Comparison of ENCODE assay signal across 31 cellular contexts in the genomic region with DNA sequence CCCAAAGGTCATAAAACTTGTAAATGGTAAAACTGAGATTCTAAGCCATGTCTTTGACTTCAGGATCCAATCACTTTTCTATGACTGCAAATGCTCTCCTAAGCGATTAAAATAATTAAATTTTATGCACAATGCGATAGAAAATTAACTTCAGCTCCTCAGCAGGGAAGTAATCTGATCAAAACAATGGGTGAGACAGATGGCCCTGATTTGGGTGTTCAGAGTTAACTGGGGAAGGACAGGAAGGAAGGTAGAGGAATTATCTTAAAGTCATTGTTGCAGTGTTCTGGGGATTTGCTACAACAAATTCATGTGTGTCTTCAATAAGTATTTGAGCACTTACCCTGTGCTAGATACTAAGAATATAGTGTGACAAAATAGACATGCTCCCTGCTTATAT.
"Had no signal": no experiment of that assay in that cellular context is flagged by ENCODE, and none has a peak within 500 bp of the region (broad histone marks: within the 10 kb centered on the region; RNA-seq: fewer than 3 reads in every experiment).

No MANE protein-coding gene starts in this region.

- H3K4me1 Mint-ChIP-seq: activated CD4-positive, alpha-beta T cell treated with anti-CD3 and anti-CD28 coated beads, Interleukin-2, amount 10 ng/mL, durations not matched to agents 24 days and 14 days; activated naive CD4-positive, alpha-beta T cell treated with anti-CD3 and anti-CD28 coated beads, Interleukin-2, amount 50 U/mL, for 24 hours; activated naive CD8-positive, alpha-beta T cell treated with anti-CD3 and anti-CD28 coated beads, Interleukin-2, amount 10 ng/mL, durations not matched to agents 7 days and 5 days; central memory CD8-positive, alpha-beta T cell had no signal

- H3K4me3 Mint-ChIP-seq: activated CD4-positive, alpha-beta T cell treated with anti-CD3 and anti-CD28 coated beads, Interleukin-2, amount 10 ng/mL, durations not matched to agents 24 days and 14 days; activated CD8-positive, alpha-beta T cell treated with anti-CD3 and anti-CD28 coated beads, Interleukin-2, amount 10 ng/mL, durations not matched to agents 7 days and 5 days; activated naive CD4-positive, alpha-beta T cell treated with anti-CD3 and anti-CD28 coated beads, Interleukin-2, amount 50 U/mL, for 24 hours; activated naive CD8-positive, alpha-beta T cell treated with anti-CD3 and anti-CD28 coated beads, Interleukin-2, amount 10 ng/mL, durations not matched to agents 7 days and 5 days; activated T-cell treated with anti-CD3 and anti-CD28 coated beads, Interleukin-2, amount 50 U/mL, for 24 hours; central memory CD8-positive, alpha-beta T cell had no signal

- H3K36me3 ChIP-seq: ascending aorta, cardiac muscle cell, SJCRH30 had no signal

- H3K27me3 ChIP-seq: ascending aorta, cardiac muscle cell, SJCRH30 had no signal

- DNase-seq: activated CD4-positive, alpha-beta T cell treated with anti-CD3 and anti-CD28 coated beads, Interleukin-2, amount 10 ng/mL, durations not matched to agents 24 days and 14 days; activated CD4-positive, alpha-beta T cell treated with anti-CD3 and anti-CD28 coated beads, Interleukin-2, amount 50 U/mL, for 48 hours; activated CD8-positive, alpha-beta T cell treated with anti-CD3 and anti-CD28 coated beads, Interleukin-2, amount 10 ng/mL, durations not matched to agents 7 days and 5 days; activated gamma-delta T cell; activated naive CD4-positive, alpha-beta T cell treated with Interleukin-2 at 50 U/mL for 16 hours; activated naive CD8-positive, alpha-beta T cell treated with anti-CD3 and anti-CD28 coated beads, Interleukin-2, amount 10 ng/mL, durations not matched to agents 7 days and 5 days; activated T-cell treated with anti-CD3 and anti-CD28 coated beads, Interleukin-2, amount 50 U/mL, for 24 hours; amygdala; NCI-H1092 treated with DMSO at 0.1 percent for 48 hours; NCI-H1417; NCI-H146; NCI-H187; NCI-H2029 treated with DMSO at 0.1 percent for 48 hours; NCI-H2107; NCI-H226; NCI-H446 treated with DMSO at 0.1 percent for 48 hours; NCI-H526; NCI-H774; SHP77; SJCRH30; SW 1271; T-helper 1 cell; T-helper 2 cell; T-helper 9 cell had no signal

- H3K9me3 Mint-ChIP-seq: activated CD4-positive, alpha-beta T cell treated with anti-CD3 and anti-CD28 coated beads, Interleukin-2, amount 10 ng/mL, durations not matched to agents 24 days and 14 days; activated naive CD4-positive, alpha-beta T cell treated with anti-CD3 and anti-CD28 coated beads, Interleukin-2, amount 50 U/mL, for 24 hours; activated naive CD8-positive, alpha-beta T cell treated with anti-CD3 and anti-CD28 coated beads, Interleukin-2, amount 10 ng/mL, durations not matched to agents 7 days and 5 days; activated T-cell treated with anti-CD3 and anti-CD28 coated beads, Interleukin-2, amount 50 U/mL, for 24 hours; activated T-helper 2 cell treated with anti-CD3 and anti-CD28 coated beads, Interferon-gamma antibody, Interleukin-2, Interleukin-4, amounts not matched to agents 10 μg/mL and 5 μg/mL and 100 μg/mL, durations not matched to agents 14 hours and 24 hours and 36 hours had no signal

- H3K4me3 ChIP-seq: ascending aorta, cardiac muscle cell, K562, SJCRH30, SK-N-MC had no signal

- H3K27ac ChIP-seq: ascending aorta, cardiac muscle cell, SJCRH30, SK-N-MC had no signal

- H3K36me3 Mint-ChIP-seq: activated naive CD4-positive, alpha-beta T cell treated with anti-CD3 and anti-CD28 coated beads, Interleukin-2, amount 50 U/mL, for 24 hours; activated naive CD8-positive, alpha-beta T cell treated with anti-CD3 and anti-CD28 coated beads, Interleukin-2, amount 10 ng/mL, durations not matched to agents 7 days and 5 days had no signal

- H3K27me3 Mint-ChIP-seq: activated CD4-positive, alpha-beta T cell treated with anti-CD3 and anti-CD28 coated beads, Interleukin-2, amount 10 ng/mL, durations not matched to agents 24 days and 14 days; activated naive CD4-positive, alpha-beta T cell treated with anti-CD3 and anti-CD28 coated beads, Interleukin-2, amount 50 U/mL, for 24 hours; activated naive CD8-positive, alpha-beta T cell treated with anti-CD3 and anti-CD28 coated beads, Interleukin-2, amount 10 ng/mL, durations not matched to agents 7 days and 5 days; central memory CD8-positive, alpha-beta T cell had no signal

- H3K9me3 ChIP-seq: ascending aorta, SJCRH30 had no signal

- H3K27ac Mint-ChIP-seq: activated CD4-positive, alpha-beta T cell treated with anti-CD3 and anti-CD28 coated beads, Interleukin-2, amount 10 ng/mL, durations not matched to agents 24 days and 14 days; activated CD8-positive, alpha-beta T cell treated with anti-CD3 and anti-CD28 coated beads, Interleukin-2, amount 10 ng/mL, durations not matched to agents 7 days and 5 days; activated naive CD4-positive, alpha-beta T cell treated with anti-CD3 and anti-CD28 coated beads, Interleukin-2, amount 50 U/mL, for 24 hours; activated naive CD8-positive, alpha-beta T cell treated with anti-CD3 and anti-CD28 coated beads, Interleukin-2, amount 10 ng/mL, durations not matched to agents 7 days and 5 days; activated T-cell treated with anti-CD3 and anti-CD28 coated beads, Interleukin-2, amount 50 U/mL, for 24 hours; activated T-helper 2 cell treated with anti-CD3 and anti-CD28 coated beads, Interferon-gamma antibody, Interleukin-2, Interleukin-4, amounts not matched to agents 10 μg/mL and 5 μg/mL and 100 μg/mL, durations not matched to agents 14 hours and 24 hours and 36 hours had no signal
